Comparison of ENCODE assay signal across 11 cellular contexts in genomic region chr11:2685566-2686359, GRCh38.
"Had no signal": no experiment of that assay in that cellular context is flagged by ENCODE, and none has a peak within 500 bp of the region (broad histone marks: within the 10 kb centered on the region; RNA-seq: fewer than 3 reads in every experiment).

No MANE protein-coding gene starts in this region.

- H3K36me3 ChIP-seq: vagina had no signal

- DNase-seq: activated CD4-positive, alpha-beta T cell treated with anti-CD3 and anti-CD28 coated beads, Interleukin-2, amount 10 ng/mL, durations not matched to agents 24 days and 14 days; activated T-cell treated with anti-CD3 and anti-CD28 coated beads for 4 hours; hippocampal formation; naive thymus-derived CD4-positive, alpha-beta T cell; nucleus accumbens; stimulated activated CD4-positive, alpha-beta T cell treated with anti-CD3 and anti-CD28 coated beads, Interleukin-4, amount 100 ng/mL, for 1 hour; stomach had no signal

- H3K9me3 ChIP-seq: psoas muscle, stomach, vagina had no signal

- ATAC-seq: naive thymus-derived CD4-positive, alpha-beta T cell; SK-N-SH treated with all-trans-retinoic acid at 6 μM for 48 hours had no signal

- H3K4me3 ChIP-seq: lung, psoas muscle, stomach, vagina had no signal

- H3K27me3 ChIP-seq: stomach, vagina had no signal

- H3K27ac ChIP-seq: psoas muscle, stomach, vagina had no signal
